6 cellular contexts compared by ENCODE assay signal in the genomic region with DNA sequence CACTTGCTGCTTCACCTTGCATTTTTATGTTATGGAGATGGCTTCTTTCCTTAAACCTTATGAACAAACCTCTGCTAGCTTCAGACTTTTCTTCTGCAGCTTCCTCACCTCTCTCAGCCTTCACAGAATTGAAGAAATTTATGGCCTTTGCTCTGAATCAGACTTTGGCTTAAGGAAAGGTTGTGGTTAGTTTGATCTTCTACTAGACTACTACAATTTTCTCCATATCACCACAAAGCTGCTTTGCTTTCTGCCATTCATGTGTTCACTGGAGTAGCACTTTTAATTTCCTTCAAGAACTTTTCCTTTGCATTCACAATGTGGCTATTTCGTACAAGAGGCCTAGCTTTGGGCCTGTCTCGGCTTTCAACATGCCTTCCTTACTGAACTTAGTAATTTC.
DNase-seq lines count a peak whose midpoint lies in the region; ATAC-seq and TF ChIP-seq lines count a peak whose summit lies in the region.
"Not testable (repeated sequence)": the region's sequence is repeated elsewhere in the genome, so short reads cannot be mapped to it uniquely, and the experiment has no call there.

No MANE protein-coding gene starts in this region.

- H3K79me2 ChIP-seq in DND-41 (ENCODE audit: insufficient read depth, low read length), result not testable (repeated sequence)

- CTCF ChIA-PET in T-cell (lab: Charles Lee), result interaction anchor here in 1 of 2 donors (0.6 kb wide), 1 partner anchor 1350 kb away, joined by 4 read pairs; no protein-coding TSS in a partner anchor

- not testable (repeated sequence) for H3K4me1 ChIP-seq in DND-41 (ENCODE audit: insufficient read depth, low read length)

- peak; percentile 86 for ATAC-seq in DND-41 (ENCODE audit: insufficient read depth, low read depth)
- peak; percentile 34 to 69 (median 57) for ATAC-seq in T-cell (replicated peaks in 1 of 4)
- peak; percentile 57 for ATAC-seq in activated naive CD8-positive, alpha-beta T cell treated with anti-CD3 and anti-CD28 coated beads, Interleukin-2, amount 50 U/mL, for 24 hours
- peak; percentile 48 to 58 for ATAC-seq in naive thymus-derived CD8-positive, alpha-beta T cell

- not testable (repeated sequence) for H3K4me3 Mint-ChIP-seq in T-cell; activated naive CD8-positive, alpha-beta T cell treated with anti-CD3 and anti-CD28 coated beads, Interleukin-2, amount 50 U/mL, for 24 hours
- H3K4me3 Mint-ChIP-seq in naive thymus-derived CD8-positive, alpha-beta T cell, result peak overlapping the region in 4 of 10 donors; percentile 0 to 9 (median 8)

- not testable (repeated sequence) for H3K36me3 ChIP-seq in DND-41 (ENCODE audit: insufficient read depth, low read length)

- not testable (repeated sequence) for H3K4me3 ChIP-seq in DND-41 (ENCODE audit: low read depth in 1 of 2, low read length in 2 of 2); astrocyte of the spinal cord (ENCODE audit: low read depth, low read length)

- peaks cover 16 to 24% (median 22%) of the 10 kb centered on the region in 3 donors for H3K4me1 Mint-ChIP-seq in T-cell
- peaks cover 16% of the 10 kb centered on the region for H3K4me1 Mint-ChIP-seq in activated naive CD8-positive, alpha-beta T cell treated with anti-CD3 and anti-CD28 coated beads, Interleukin-2, amount 50 U/mL, for 24 hours
- H3K4me1 Mint-ChIP-seq in naive thymus-derived CD8-positive, alpha-beta T cell, result peaks cover 14 to 27% (median 19%) of the 10 kb centered on the region in 4 donors

- H4K20me1 ChIP-seq in DND-41 (ENCODE audit: insufficient read depth, low read length), result not testable (repeated sequence)

- in situ Hi-C loops in astrocyte of the spinal cord (cut with HindIII; ENCODE audit: low sequenced_read_pairs), result not testable (repeated sequence)

- H3K27me3 ChIP-seq in DND-41 (ENCODE audit: insufficient read depth, low read length, poor library complexity), result not testable (repeated sequence)

- not testable (repeated sequence) for H3K9me3 Mint-ChIP-seq in T-cell; activated naive CD8-positive, alpha-beta T cell treated with anti-CD3 and anti-CD28 coated beads, Interleukin-2, amount 50 U/mL, for 24 hours; naive thymus-derived CD8-positive, alpha-beta T cell

- not testable (repeated sequence) for H3K27ac Mint-ChIP-seq in T-cell; activated naive CD8-positive, alpha-beta T cell treated with anti-CD3 and anti-CD28 coated beads, Interleukin-2, amount 50 U/mL, for 24 hours
- peak overlapping the region in 1 of 10 donors; percentile 2 for H3K27ac Mint-ChIP-seq in naive thymus-derived CD8-positive, alpha-beta T cell

- DNase-seq in DND-41; T-cell; activated naive CD8-positive, alpha-beta T cell treated with anti-CD3 and anti-CD28 coated beads, Interleukin-2, amount 50 U/mL, for 24 hours: not testable (repeated sequence)
- DNase-seq in astrocyte of the spinal cord (ENCODE audit: low read depth, low spot score) (peak; percentile 37), renal cortical epithelial cell (ENCODE audit: low read depth) (peak; percentile 33)
- DNase-seq in naive thymus-derived CD8-positive, alpha-beta T cell, result peak in 2 of 10 donors; percentile 18 to 21

- H3K36me3 Mint-ChIP-seq in T-cell; activated naive CD8-positive, alpha-beta T cell treated with anti-CD3 and anti-CD28 coated beads, Interleukin-2, amount 50 U/mL, for 24 hours (ENCODE audit: low read depth); naive thymus-derived CD8-positive, alpha-beta T cell: not testable (repeated sequence)

- not testable (repeated sequence) for H2AFZ ChIP-seq in DND-41 (ENCODE audit: low read depth, low read length)

- not testable (repeated sequence) for TF ChIP-seq CTCF in DND-41 (IDR thresholded peaks at IDR 0.05; ENCODE audit: borderline replicate concordance, extremely low read depth, low read length, poor library complexity, severe bottlenecking); astrocyte of the spinal cord (IDR thresholded peaks at IDR 0.05; ENCODE audit: low read depth, low read length)

- H3K9ac ChIP-seq in DND-41 (ENCODE audit: low read depth, low read length), result not testable (repeated sequence)

- POLR2A ChIA-PET in T-cell (lab: Charles Lee); naive thymus-derived CD8-positive, alpha-beta T cell (lab: Charles Lee): not testable (repeated sequence)

- H3K9me3 ChIP-seq in DND-41 (ENCODE audit: insufficient read depth, low read length, severe bottlenecking), result not testable (repeated sequence)

- H3K27ac ChIP-seq in DND-41 (ENCODE audit: low read length), result not testable (repeated sequence)

- H3K4me2 ChIP-seq in DND-41 (ENCODE audit: insufficient read depth, low read length), result not testable (repeated sequence)

- not testable (repeated sequence) for H3K27me3 Mint-ChIP-seq in T-cell; activated naive CD8-positive, alpha-beta T cell treated with anti-CD3 and anti-CD28 coated beads, Interleukin-2, amount 50 U/mL, for 24 hours
- peaks cover 0 to 20% (median 2%) of the 10 kb centered on the region in 5 donors for H3K27me3 Mint-ChIP-seq in naive thymus-derived CD8-positive, alpha-beta T cell
